In genomic region chr19:12946092-12946845, GRCh38 we compare ENCODE assay signal across 1 cellular context.
A peak's percentile ranks its signal among the peaks of the same experiment; 100 is the strongest.
TF ChIP-seq lines count a peak whose summit lies in the region.

No MANE protein-coding gene starts in this region.

TF ChIP-seq in K562, 482 proteins besides CTCF, POLR2A, EP300 and RAD21 (continued from another document and continues in another):
- TF ChIP-seq TRIM25 (IDR thresholded peaks at IDR 0.05; ENCODE audit: borderline replicate concordance) (no peak), TSHZ1 (CRISPR knock-in tag; IDR thresholded peaks at IDR 0.05) (no peak), AFF1 (IDR thresholded peaks at IDR 0.05; ENCODE audit: low read depth in 1 of 2, partially characterized antibody in 2 of 2) (no peak), ARID1B (IDR thresholded peaks at IDR 0.05) (no peak), DNMT1 (IDR thresholded peaks at IDR 0.05) (no peak), NELFE (IDR thresholded peaks at IDR 0.05; ENCODE audit: insufficient read depth, insufficient read length) (no peak), MTA1 (IDR thresholded peaks at IDR 0.05; ENCODE audit: borderline replicate concordance) (peak; percentile 14; the same call in 1 of the 2 replicates), TOE1 (IDR thresholded peaks at IDR 0.05; ENCODE audit: borderline replicate concordance) (no peak), TOE1 (CRISPR knock-in tag; IDR thresholded peaks at IDR 0.05; ENCODE audit: borderline replicate concordance, low read depth) (no peak), MITF (IDR thresholded peaks at IDR 0.05) (no peak), ETS2 (tag; IDR thresholded peaks at IDR 0.05; ENCODE audit: borderline replicate concordance, poor library complexity, severe bottlenecking) (no peak), PHB2 (IDR thresholded peaks at IDR 0.05; ENCODE audit: low read depth) (no peak), ZNF146 (CRISPR knock-in tag; IDR thresholded peaks at IDR 0.05; ENCODE audit: unreplicated experiment) (no peak), ESRRA (IDR thresholded peaks at IDR 0.05; ENCODE audit: borderline replicate concordance, low read depth) (no peak), CHD1 (IDR thresholded peaks at IDR 0.05; ENCODE audit: low read length) (no peak), SLC30A9 (CRISPR knock-in tag; IDR thresholded peaks at IDR 0.05) (no peak), HNRNPLL (IDR thresholded peaks at IDR 0.05; ENCODE audit: low read depth, low read length, poor library complexity, severe bottlenecking) (no peak), PTTG1 (tag; IDR thresholded peaks at IDR 0.05; ENCODE audit: low read depth) (no peak), ZBTB7A (IDR thresholded peaks at IDR 0.05; ENCODE audit: borderline replicate concordance, control insufficient read depth, low read depth, low read length) (peak; percentile 99), SOX6 (IDR thresholded peaks at IDR 0.05) (no peak), EZH2 (IDR thresholded peaks at IDR 0.05; ENCODE audit: borderline replicate concordance, low read depth, low read length) (no peak), ZNF134 (CRISPR knock-in tag; conservative IDR thresholded peaks at IDR 0.05) (no peak), THRAP3 (IDR thresholded peaks at IDR 0.05; ENCODE audit: borderline replicate concordance) (no peak), UBTF (IDR thresholded peaks at IDR 0.05; ENCODE audit: borderline replicate concordance in 1 of 2, low read depth in 2 of 2, low read length in 2 of 2) (no peak), ZNF830 (CRISPR knock-in tag; IDR thresholded peaks at IDR 0.05) (no peak), ZFP36 (IDR thresholded peaks at IDR 0.05; ENCODE audit: low read depth, low read length, partially characterized antibody) (no peak), NFATC3 (IDR thresholded peaks at IDR 0.05) (0 out of 2 replicates have a peak, but pooled peaks have one; percentile 22), ATF3 (IDR thresholded peaks at IDR 0.05) (no peak), ATF3 (CRISPR knock-in tag; conservative IDR thresholded peaks at IDR 0.05) (peak; percentile 75; the same call in 1 of the 2 replicates), ZSCAN32 (CRISPR knock-in tag; IDR thresholded peaks at IDR 0.05) (no peak), ZNF23 (CRISPR knock-in tag; IDR thresholded peaks at IDR 0.05) (no peak), TEAD2 (tag; IDR thresholded peaks at IDR 0.05) (no peak), DDX20 (tag; IDR thresholded peaks at IDR 0.05; ENCODE audit: low read depth) (no peak), ZZZ3 (IDR thresholded peaks at IDR 0.05) (no peak), RBM15 (IDR thresholded peaks at IDR 0.05; ENCODE audit: insufficient read depth, low read length) (no peak), BRD9 (IDR thresholded peaks at IDR 0.05; ENCODE audit: low read depth, partially characterized antibody) (peak; percentile 44), FOXK1 (CRISPR knock-in tag; IDR thresholded peaks at IDR 0.05; ENCODE audit: borderline replicate concordance) (no peak), ZBTB2 (IDR thresholded peaks at IDR 0.05) (no peak), USF1 (CRISPR knock-in tag; IDR thresholded peaks at IDR 0.05) (no peak), DACH1 (IDR thresholded peaks at IDR 0.05; ENCODE audit: partially characterized antibody) (no peak), MCM3 (IDR thresholded peaks at IDR 0.05) (no peak), SNRNP70 (optimal IDR thresholded peaks at IDR 0.05; ENCODE audit: low read depth, low read length) (no peak), TCF3 (CRISPR knock-in tag; IDR thresholded peaks at IDR 0.05) (no peak), EGR1 (conservative IDR thresholded peaks at IDR 0.05) (no peak), MYBL2 (IDR thresholded peaks at IDR 0.05; ENCODE audit: low read depth) (no peak), MYBL2 (CRISPR knock-in tag; IDR thresholded peaks at IDR 0.05; ENCODE audit: borderline replicate concordance) (no peak), LCOR (CRISPR knock-in tag; IDR thresholded peaks at IDR 0.05) (no peak), PPARD (CRISPR knock-in tag; IDR thresholded peaks at IDR 0.05) (no peak), HMG20B (CRISPR knock-in tag; IDR thresholded peaks at IDR 0.05) (no peak)
